17 cellular contexts compared by ENCODE assay signal in the genomic region with DNA sequence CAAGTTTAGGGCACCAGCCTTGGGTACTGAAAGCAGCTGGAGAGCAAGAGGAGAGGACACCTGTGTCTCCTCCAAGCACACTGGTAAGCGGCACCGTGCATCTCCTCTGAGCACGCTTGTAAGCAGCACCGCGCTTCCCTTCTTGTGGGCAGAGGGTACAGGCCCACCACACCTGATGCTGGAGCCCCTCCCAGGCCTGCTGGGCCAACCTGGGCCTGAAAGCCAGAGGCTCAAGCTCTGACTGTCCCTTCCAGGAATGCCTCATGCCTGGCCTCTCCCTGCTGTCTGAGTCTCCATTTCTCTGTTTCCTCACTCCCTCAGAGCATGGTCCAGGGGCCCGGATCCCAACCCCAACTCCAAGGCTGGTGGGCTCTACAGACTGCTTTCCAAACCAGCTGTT. TPM values are rescaled to one million over a fixed set of nuclear protein-coding genes. Genes with fewer than 3 reads are reported as not detected.
DNase-seq lines count a peak whose midpoint lies in the region; FAIRE-seq and TF ChIP-seq lines count a peak whose summit lies in the region.
"Had no signal": no experiment of that assay in that cellular context is flagged by ENCODE, and none has a peak within 500 bp of the region (broad histone marks: within the 10 kb centered on the region; RNA-seq: fewer than 3 reads in every experiment).

No MANE protein-coding gene starts in this region.

- DNase-seq in H1 (ENCODE audit: low read depth in 1 of 2, low spot score in 2 of 2): no peak
- DNase-seq in mesendoderm: no peak
- DNase-seq in NCI-H2029 (lab: John Stamatoyannopoulos, UW): no peak
- no peak for DNase-seq in MCF 10A (ENCODE audit: unreplicated experiment)
- DNase-seq in osteoblast (ENCODE audit: insufficient read length, low spot score, missing footprints): no peak
- DNase-seq: ACHN; BE2C; CD4-positive, alpha-beta memory T cell; GF-D8; H7; HFFc6; IMR-90 had no signal

- no peaks in the 10 kb centered on the region for H3K9me3 ChIP-seq in H1 (ENCODE audit: insufficient read depth in 2 of 2, low read depth in 1 of 2, low read length in 1 of 2)
- no peaks in the 10 kb centered on the region for H3K9me3 ChIP-seq in osteoblast (ENCODE audit: low read depth, low read length)
- H3K9me3 ChIP-seq: BE2C had no signal

- H3K4me2 ChIP-seq in H1 (ENCODE audit: insufficient read depth in 1 of 2, low read depth in 2 of 2, low read length in 2 of 2) (no peak overlapping the region), mesendoderm (ENCODE audit: low read length) (no peak overlapping the region), osteoblast (ENCODE audit: insufficient read depth, low read length) (no peak overlapping the region)

- no TSS peak for BruUV-seq in MCF 10A (replicated peaks; lab: Mats Ljungman, UMichigan)

- H2AK5ac ChIP-seq in H1 (ENCODE audit: low read depth, low read length) (peak overlapping the region; percentile 83; the same call in 1 of the 2 replicates), mesendoderm (ENCODE audit: low read length) (no peak overlapping the region)

- H3K18ac ChIP-seq in H1 (ENCODE audit: extremely low read depth, low read length) (no peak overlapping the region), mesendoderm (ENCODE audit: low read length) (no peak overlapping the region)

- POLR2A ChIA-PET in H1 (lab: Charles Lee; ENCODE audit: partially characterized antibody): interaction anchor here (1.4 kb wide), 2 partner anchors 10 to 16 kb away, joined by 3 to 4 read pairs; no protein-coding TSS in a partner anchor
- POLR2A ChIA-PET in MCF 10A (lab: Yijun Ruan, JAX): interaction anchor here (1.2 kb wide), 1 partner anchor 116 kb away, joined by 3 read pairs; no protein-coding TSS in a partner anchor

- H4K91ac ChIP-seq in H1 (replicated peaks; ENCODE audit: insufficient read length, low read length): no peak overlapping the region

- H3K23ac ChIP-seq in H1 (ENCODE audit: insufficient read length): no peak overlapping the region
- H3K23ac ChIP-seq in mesendoderm (ENCODE audit: low read length): no peak overlapping the region

- no peaks in the 10 kb centered on the region for H3K27me3 Mint-ChIP-seq in MCF 10A (ENCODE audit: insufficient read depth, unreplicated experiment)

- H3K9me3 Mint-ChIP-seq in MCF 10A (ENCODE audit: unreplicated experiment): no peaks in the 10 kb centered on the region
- H3K9me3 Mint-ChIP-seq: CD4-positive, alpha-beta memory T cell; HFFc6 had no signal

- H4K8ac ChIP-seq in H1 (ENCODE audit: extremely low read depth, insufficient read depth, low read length): no peak overlapping the region
- no peak overlapping the region for H4K8ac ChIP-seq in mesendoderm (ENCODE audit: low read depth, low read length)

- no peaks in the 10 kb centered on the region for H3K36me3 Mint-ChIP-seq in MCF 10A (ENCODE audit: insufficient read depth, unreplicated experiment)
- H3K36me3 Mint-ChIP-seq: CD4-positive, alpha-beta memory T cell had no signal

- TF ChIP-seq POLR2A in H1 (IDR thresholded peaks at IDR 0.05; ENCODE audit: control extremely low read depth in 1 of 2, low read depth in 2 of 2, low read length in 2 of 2): no peak

- H3K4ac ChIP-seq in H1 (replicated peaks; ENCODE audit: insufficient read length, low read depth, low read length): no peak overlapping the region
- H3K4ac ChIP-seq in mesendoderm (ENCODE audit: low read depth, low read length): no peak overlapping the region

- H3K27ac ChIP-seq in VCaP (peak overlapping the region; percentile 75; the same call in 1 of the 2 replicates), H1 (ENCODE audit: low read depth, low read length) (no peak overlapping the region), mesendoderm (ENCODE audit: low read depth, low read length) (no peak overlapping the region), osteoblast (ENCODE audit: low read depth, low read length) (no peak overlapping the region)
- H3K27ac ChIP-seq: HL-60 had no signal

- no peak for TF ChIP-seq CTCF in VCaP (conservative IDR thresholded peaks at IDR 0.05)
- no peak for TF ChIP-seq CTCF in H1 (IDR thresholded peaks at IDR 0.05; ENCODE audit: control extremely low read depth in 1 of 3, insufficient read depth in 1 of 3, low read depth in 1 of 3, low read length in 3 of 3)
- TF ChIP-seq CTCF in MCF 10A (IDR thresholded peaks at IDR 0.05; ENCODE audit: unreplicated experiment): no peak
- no peak for TF ChIP-seq CTCF in osteoblast (IDR thresholded peaks at IDR 0.05; ENCODE audit: extremely low read depth, low read depth, low read length)

- TF ChIP-seq EP300 in H1 (IDR thresholded peaks at IDR 0.05; ENCODE audit: borderline replicate concordance in 1 of 2, low read depth in 2 of 2, low read length in 2 of 2): no peak

- peak overlapping the region; percentile 51; the same call in 1 of the 2 replicates for H2BK15ac ChIP-seq in H1 (ENCODE audit: low read length)
- H2BK15ac ChIP-seq in mesendoderm (replicated peaks; ENCODE audit: low read depth): no peak overlapping the region

- peak overlapping the region; percentile 2; the same call in 1 of the 2 replicates for H2BK12ac ChIP-seq in H1 (ENCODE audit: low read depth, low read length)

- H3K27ac Mint-ChIP-seq in MCF 10A (ENCODE audit: low read depth, unreplicated experiment): no peak overlapping the region
- H3K27ac Mint-ChIP-seq: CD4-positive, alpha-beta memory T cell; GM23338; HFFc6 had no signal

- H3K27me3 ChIP-seq in H1 (replicated peaks in 1 of 4; ENCODE audit: control insufficient read depth in 3 of 4, extremely low read depth in 1 of 4, insufficient read depth in 3 of 4, low read length in 3 of 4) (peaks cover 0 to 23% (median 9%) of the 10 kb centered on the region in 4 experiments; a peak in 4 of 7 replicates), mesendoderm (ENCODE audit: insufficient read depth, low read length, poor library complexity) (no peaks in the 10 kb centered on the region), osteoblast (ENCODE audit: insufficient read depth, low read length) (peaks cover 12% of the 10 kb centered on the region)
- H3K27me3 ChIP-seq: BE2C had no signal

- H3K79me2 ChIP-seq in H1 (ENCODE audit: control insufficient read depth in 1 of 2, insufficient read depth in 2 of 2, low read length in 2 of 2): no peaks in the 10 kb centered on the region
- no peaks in the 10 kb centered on the region for H3K79me2 ChIP-seq in mesendoderm (ENCODE audit: control insufficient read depth, insufficient read depth, low read length)
- no peaks in the 10 kb centered on the region for H3K79me2 ChIP-seq in osteoblast (ENCODE audit: insufficient read depth, low read length)

- no peak overlapping the region for H3K4me3 Mint-ChIP-seq in MCF 10A (ENCODE audit: unreplicated experiment)
- H3K4me3 Mint-ChIP-seq: GM23338, HFFc6 had no signal

- H3K79me1 ChIP-seq in H1 (ENCODE audit: low read depth, low read length): no peaks in the 10 kb centered on the region
- no peaks in the 10 kb centered on the region for H3K79me1 ChIP-seq in mesendoderm (ENCODE audit: low read length)

- no peak overlapping the region for H3K4me3 ChIP-seq in H1 (ENCODE audit: extremely low read depth in 1 of 4, insufficient read depth in 2 of 4, low read depth in 3 of 4, low read length in 4 of 4)
- H3K4me3 ChIP-seq in mesendoderm (ENCODE audit: low read length): no peak overlapping the region
- no peak overlapping the region for H3K4me3 ChIP-seq in osteoblast (ENCODE audit: insufficient read depth, low read length)
- H3K4me3 ChIP-seq: GM23338 had no signal

- FAIRE-seq in H1 (lab: Jason Lieb, UNC): no peak
- FAIRE-seq: A204.1 had no signal

- H4K5ac ChIP-seq in H1 (ENCODE audit: insufficient read length, low read depth, low read length) (no peak overlapping the region), mesendoderm (ENCODE audit: low read length) (no peak overlapping the region)

- H2AFZ ChIP-seq in H1 (ENCODE audit: low read length): no peak overlapping the region
- no peak overlapping the region for H2AFZ ChIP-seq in osteoblast (ENCODE audit: low read length)
- H2AFZ ChIP-seq: GM23338 had no signal

- H2BK5ac ChIP-seq in H1 (ENCODE audit: low read depth, low read length) (no peak overlapping the region), mesendoderm (ENCODE audit: low read length) (no peak overlapping the region)

- H3K23me2 ChIP-seq in H1 (ENCODE audit: low read depth, low read length): no peaks in the 10 kb centered on the region

- peaks cover 25% of the 10 kb centered on the region for H3K4me1 Mint-ChIP-seq in MCF 10A (ENCODE audit: insufficient read depth, unreplicated experiment)

- H2BK120ac ChIP-seq in H1 (replicated peaks; ENCODE audit: low read depth, low read length) (no peak overlapping the region), mesendoderm (ENCODE audit: low read depth, low read length) (no peak overlapping the region)

- no peak overlapping the region for H3K9ac ChIP-seq in H1 (replicated peaks in 1 of 4; ENCODE audit: extremely low read depth in 1 of 4, low read depth in 3 of 4, low read length in 3 of 4)
- no peak overlapping the region for H3K9ac ChIP-seq in mesendoderm (ENCODE audit: low read length)

- H3K4me1 ChIP-seq in H1 (replicated peaks in 1 of 4; ENCODE audit: control insufficient read depth in 3 of 4, insufficient read depth in 4 of 4, low read length in 3 of 4): peaks cover 19 to 47% (median 29%) of the 10 kb centered on the region in 4 experiments
- peaks cover 15% of the 10 kb centered on the region for H3K4me1 ChIP-seq in mesendoderm (ENCODE audit: control insufficient read depth, low read depth, low read length)
- H3K4me1 ChIP-seq in osteoblast (ENCODE audit: insufficient read depth, low read length): peaks cover 10% of the 10 kb centered on the region
- H3K4me1 ChIP-seq: BE2C had no signal

- intact Hi-C loops in MCF 10A (cut with micrococcal nuclease): no loop called here

- no peak overlapping the region for H3K14ac ChIP-seq in H1 (ENCODE audit: insufficient read length)

- WGBS in H1 (ENCODE audit: extremely low coverage in 1 of 2, insufficient coverage in 1 of 2, insufficient read length in 1 of 2, insufficient replicate concordance in 2 of 2, low coverage in 1 of 2, low lambda C conversion rate in 2 of 2, missing lambda C conversion rate in 1 of 2), 2 experiments: 79% methylated on average over 6 of the region's 6 CpGs; no CpG with 5 or more reads in 1 of the 2 experiments
- no CpG with 5 or more reads among the region's 6 CpGs for WGBS in mesendoderm (ENCODE audit: extremely low coverage, insufficient coverage, low lambda C conversion rate)

- CTCF ChIA-PET in H1 (lab: Charles Lee; ENCODE audit: partially characterized antibody) (interaction anchor here (0.6 to 18.9 kb wide), 10 partner anchors 9 to 760 kb away, joined by 3 to 287 read pairs (median 7); a partner anchor contains a TSS), MCF 10A (lab: Yijun Ruan, JAX) (interaction anchor here (0.6 to 1.6 kb wide), 3 partner anchors 11 to 113 kb away, joined by 3 to 7 read pairs (median 6); no protein-coding TSS in a partner anchor)

- 0 out of 2 replicates have a peak overlapping the region, but pooled peaks have one; percentile 40 for H2BK20ac ChIP-seq in H1 (ENCODE audit: low read length)

- no peak overlapping the region for H3K56ac ChIP-seq in H1 (replicated peaks; ENCODE audit: insufficient read length, low read depth, low read length)
- peak overlapping the region; percentile 17 for H3K56ac ChIP-seq in mesendoderm (ENCODE audit: low read length)

- peaks cover 0 to 2% of the 10 kb centered on the region in 2 experiments for H4K20me1 ChIP-seq in H1 (replicated peaks in 1 of 2; ENCODE audit: control insufficient read depth in 1 of 2, insufficient read depth in 2 of 2, low read length in 2 of 2)
- H4K20me1 ChIP-seq in osteoblast (ENCODE audit: insufficient read depth, low read length): no peaks in the 10 kb centered on the region

- H3K36me3 ChIP-seq in H1 (ENCODE audit: control insufficient read depth in 2 of 4, insufficient read depth in 4 of 4, low read length in 3 of 4): no peaks in the 10 kb centered on the region
- H3K36me3 ChIP-seq in mesendoderm (ENCODE audit: control insufficient read depth, insufficient read depth, low read length): no peaks in the 10 kb centered on the region
- no peaks in the 10 kb centered on the region for H3K36me3 ChIP-seq in osteoblast (ENCODE audit: insufficient read depth, low read length)
- H3K36me3 ChIP-seq: BE2C had no signal

- TF ChIP-seq RAD21 in H1 (IDR thresholded peaks at IDR 0.05 in 1 of 2, conservative IDR thresholded peaks at IDR 0.05 in 1 of 2; ENCODE audit: low read depth in 2 of 2, low read length in 2 of 2): no peak

RNA-seq across cellular contexts. Expression of a gene that starts 25.9 kb away (rescaled TPM):
- 0.30 TPM in 1 of 2 replicates, not detected in the other for total RNA-seq in H1 (2021; fragmentation: NEBNext Ultra II Directional; extraction: Animal tissue kit (Norgen Biotek cat#: 25700))
- polyA plus RNA-seq in H1 (2011; rRNA removed): 0.23 and 0.36 TPM in 2 replicates
- 0.26 TPM for polyA plus RNA-seq in H1 (2011; cell fraction: cytosol; rRNA removed)
- 0.53 TPM for polyA plus RNA-seq in H1 (2011; cell fraction: nucleus; rRNA removed)
- 0.24 to 0.30 TPM (median 0.27 TPM) in 4 replicates for polyA plus RNA-seq in H1 (2012, experiment 1 of 2)
- polyA plus RNA-seq in H1 (2012, experiment 2 of 2): 0.12 TPM
- 0.06 TPM for polyA plus RNA-seq in H1 (2013, experiment 1 of 2)
- 0.09 TPM for polyA plus RNA-seq in H1 (2013, experiment 2 of 2)
- polyA minus RNA-seq in H1 (2011; rRNA and poly(A)+ RNA removed): 0.07 and 0.41 TPM in 2 replicates
- 0.51 TPM for polyA minus RNA-seq in H1 (2011; cell fraction: cytosol; rRNA and poly(A)+ RNA removed)
- polyA minus RNA-seq in H1 (2011; cell fraction: nucleus; rRNA and poly(A)+ RNA removed): 0.20 TPM
- 0.03 TPM for polyA plus RNA-seq in mesendoderm (2013, experiment 1 of 2)
- polyA plus RNA-seq in mesendoderm (2013, experiment 2 of 2): 0.03 TPM
- total RNA-seq in MCF 10A (2022) (not detected in 2 replicates), osteoblast (not detected in 2 replicates)
- total RNA-seq: CD4-positive, alpha-beta memory T cell; GM23338; HFFc6; HT1080; IMR-90 had no signal
- polyA plus RNA-seq: CD4-positive, alpha-beta memory T cell; IMR-90 had no signal

RNA-seq across cellular contexts. Expression of a gene that starts 35.9 kb away (rescaled TPM):
- total RNA-seq in H1 (2021; fragmentation: NEBNext Ultra II Directional; extraction: Animal tissue kit (Norgen Biotek cat#: 25700)): not detected in 2 replicates
- not detected in 2 replicates for polyA plus RNA-seq in H1 (2011; rRNA removed)
- not detected for polyA plus RNA-seq in H1 (2011; cell fraction: cytosol; rRNA removed)
- not detected for polyA plus RNA-seq in H1 (2011; cell fraction: nucleus; rRNA removed)
- polyA plus RNA-seq in H1 (2012, experiment 1 of 2): not detected in 4 replicates
- not detected for polyA plus RNA-seq in H1 (2012, experiment 2 of 2)
- not detected for polyA plus RNA-seq in H1 (2013, experiment 1 of 2)
- not detected for polyA plus RNA-seq in H1 (2013, experiment 2 of 2)
- not detected in 2 replicates for polyA minus RNA-seq in H1 (2011; rRNA and poly(A)+ RNA removed)
- polyA minus RNA-seq in H1 (2011; cell fraction: cytosol; rRNA and poly(A)+ RNA removed): not detected
- polyA minus RNA-seq in H1 (2011; cell fraction: nucleus; rRNA and poly(A)+ RNA removed): not detected
- polyA plus RNA-seq in mesendoderm (2013, experiment 1 of 2): not detected
- polyA plus RNA-seq in mesendoderm (2013, experiment 2 of 2): not detected
- total RNA-seq in MCF 10A (2022) (not detected in 2 replicates), osteoblast (not detected in 2 replicates)
- total RNA-seq: CD4-positive, alpha-beta memory T cell; GM23338; H7; HFFc6; HT1080; IMR-90 had no signal
- polyA plus RNA-seq: CD4-positive, alpha-beta memory T cell; GM23338; IMR-90 had no signal
